ENCODE assay signal across 9 cellular contexts in the genomic region with DNA sequence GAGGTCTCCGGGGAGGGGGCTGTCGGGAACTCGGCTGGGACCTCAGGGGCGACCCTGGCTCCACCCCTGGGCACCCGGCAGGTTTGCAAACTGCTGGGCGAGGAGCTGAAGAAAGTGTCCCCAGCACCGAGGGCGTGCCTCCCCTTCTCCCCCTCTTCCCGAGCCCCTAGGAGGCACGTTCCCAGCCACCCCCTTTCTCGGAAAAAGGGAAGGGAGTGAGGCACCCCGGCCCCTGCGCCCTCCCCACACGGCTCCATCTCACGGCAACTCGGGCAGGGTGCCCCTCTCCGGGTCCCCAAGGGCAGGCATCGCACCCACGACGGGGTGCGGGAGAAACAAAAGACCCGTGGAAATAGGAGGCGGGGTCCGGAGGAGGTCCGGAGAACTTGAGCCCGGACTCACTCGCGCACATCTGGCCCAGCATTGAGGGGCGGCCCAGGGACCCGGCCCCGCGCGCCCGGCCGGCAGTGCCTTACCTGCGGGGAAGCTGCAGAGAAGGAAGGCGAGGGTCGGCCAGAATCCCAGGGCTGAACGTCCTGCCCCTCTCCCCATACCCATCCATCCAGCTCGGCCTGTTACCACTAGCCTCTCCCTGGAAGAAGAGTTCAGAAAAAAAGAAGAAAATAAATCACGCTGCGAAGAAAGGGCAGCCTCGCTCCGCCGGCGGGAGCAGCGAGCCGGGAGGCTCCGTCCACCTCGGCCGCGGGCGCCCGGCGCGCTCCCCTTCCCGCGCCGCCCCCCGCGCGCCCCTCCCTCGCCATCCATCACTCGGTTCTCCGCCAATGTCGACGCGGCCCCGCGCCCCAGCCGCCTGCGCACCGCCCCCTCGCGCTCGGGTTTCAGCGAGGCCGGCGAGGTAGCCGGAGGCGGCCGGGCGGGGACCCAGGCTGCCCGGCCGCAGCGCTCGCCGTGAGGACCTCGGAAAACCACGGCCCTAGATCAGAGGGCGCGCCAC. TPM values are rescaled to one million over a fixed set of nuclear protein-coding genes. Genes with fewer than 3 reads are reported as not detected.
DNase-seq lines count a peak whose midpoint lies in the region; ATAC-seq and TF ChIP-seq lines count a peak whose summit lies in the region.
"Had no signal": no experiment of that assay in that cellular context is flagged by ENCODE, and none has a peak within 500 bp of the region (broad histone marks: within the 10 kb centered on the region; RNA-seq: fewer than 3 reads in every experiment).

No MANE protein-coding gene starts in this region.

- no peaks in the 10 kb centered on the region for H3K79me2 ChIP-seq in Karpas-422 (ENCODE audit: low read length)

- peak overlapping the region; percentile 68 to 91 for H3K4me3 Mint-ChIP-seq in stimulated activated naive CD8-positive, alpha-beta T cell treated with anti-CD3 and anti-CD28 coated beads, Interleukin-15, amount 100 ng/mL, for 72 hours

- intact Hi-C loops in colonic mucosa (cut with DNase I) = no loop called here

- no peak overlapping the region for H3K4me2 ChIP-seq in Karpas-422 (ENCODE audit: low read depth, low read length, poor library complexity, severe bottlenecking)

- H3K36me3 ChIP-seq in colonic mucosa (no peaks in the 10 kb centered on the region), Karpas-422 (ENCODE audit: insufficient read depth, low read length) (no peaks in the 10 kb centered on the region)

- peaks cover 76% of the 10 kb centered on the region for H3K27me3 Mint-ChIP-seq in stimulated activated naive CD8-positive, alpha-beta T cell treated with anti-CD3 and anti-CD28 coated beads, Interleukin-15, amount 100 ng/mL, for 72 hours

- no peak overlapping the region for H2AFZ ChIP-seq in Karpas-422 (ENCODE audit: low read length)

- TF ChIP-seq CTCF in colonic mucosa (IDR thresholded peaks at IDR 0.05) = no peak

- H3K9me3 ChIP-seq in colonic mucosa = no peaks in the 10 kb centered on the region
- H3K9me3 ChIP-seq in Karpas-422 (ENCODE audit: low read length) = no peaks in the 10 kb centered on the region

- DNase-seq in NCI-H2081 (lab: John Stamatoyannopoulos, UW) = peak; percentile 71 to 73
- no peak for DNase-seq in NCI-H2081 treated with DMSO at 0.1 percent for 48 hours (lab: John Stamatoyannopoulos, UW)
- DNase-seq in NCI-H526 (lab: John Stamatoyannopoulos, UW) = peak; percentile 44 to 91
- peak; percentile 65 for DNase-seq in colonic mucosa
- peak; percentile 96 for DNase-seq in left kidney (ENCODE audit: low read depth, low spot score)
- no peak for DNase-seq in stimulated activated naive CD8-positive, alpha-beta T cell treated with anti-CD3 and anti-CD28 coated beads, Interleukin-15, amount 100 ng/mL, for 72 hours
- no peak for DNase-seq in Karpas-422
- DNase-seq: DND-41 had no signal

- H3K4me3 ChIP-seq in colonic mucosa (peak overlapping the region; percentile 32), Karpas-422 (ENCODE audit: low read length) (no peak overlapping the region)

- H3K27ac Mint-ChIP-seq in stimulated activated naive CD8-positive, alpha-beta T cell treated with anti-CD3 and anti-CD28 coated beads, Interleukin-15, amount 100 ng/mL, for 72 hours = no peak overlapping the region

- peak overlapping the region; percentile 26 to 56 for H3K9ac ChIP-seq in colonic mucosa (ENCODE audit: low read depth in 2 of 2, low read length in 2 of 2)
- H3K9ac ChIP-seq in Karpas-422 (ENCODE audit: low read length) = no peak overlapping the region

- no peaks in the 10 kb centered on the region for H3K9me2 ChIP-seq in Karpas-422 (replicated peaks; ENCODE audit: insufficient read depth, low read length)

- H3K27ac ChIP-seq in colonic mucosa (peak overlapping the region; percentile 50), Karpas-422 (ENCODE audit: low read length) (no peak overlapping the region)

- H3K4me1 Mint-ChIP-seq in stimulated activated naive CD8-positive, alpha-beta T cell treated with anti-CD3 and anti-CD28 coated beads, Interleukin-15, amount 100 ng/mL, for 72 hours = peaks cover 24% of the 10 kb centered on the region

- H3K27me3 ChIP-seq in colonic mucosa = peaks cover 30% of the 10 kb centered on the region
- no peaks in the 10 kb centered on the region for H3K27me3 ChIP-seq in Karpas-422 (ENCODE audit: low read length)

- H3K9me3 Mint-ChIP-seq in stimulated activated naive CD8-positive, alpha-beta T cell treated with anti-CD3 and anti-CD28 coated beads, Interleukin-15, amount 100 ng/mL, for 72 hours = no peaks in the 10 kb centered on the region

- no peaks in the 10 kb centered on the region for H3K4me1 ChIP-seq in colonic mucosa
- no peaks in the 10 kb centered on the region for H3K4me1 ChIP-seq in Karpas-422 (ENCODE audit: low read length)

- no peaks in the 10 kb centered on the region for H4K20me1 ChIP-seq in Karpas-422 (ENCODE audit: insufficient read depth, low read depth, low read length)

- ATAC-seq in stimulated activated naive CD8-positive, alpha-beta T cell treated with anti-CD3 and anti-CD28 coated beads, Interleukin-15, amount 100 ng/mL, for 72 hours = peak; percentile 41
- ATAC-seq in GM21723 (IDR thresholded peaks at IDR 0.05; ENCODE audit: unreplicated experiment) = no peak

RNA-seq across cellular contexts. Expression of a gene that starts 16.3 kb away (rescaled TPM):
- 10 to 100 TPM in 1 of 2 donors, 1 to 10 TPM in 1; 4.2 to 12.4 TPM for total RNA-seq in colonic mucosa
- not detected in 2 replicates for total RNA-seq in Karpas-422 (2014; rRNA removed; shearing (Covaris generic); ENCODE audit: low replicate concordance)

Comparison
In these comparisons a context has a peak if more than half of its experiments do, and no peak if none do; other contexts are left out.
1. DNase-seq: peak in NCI-H2081 (2 of 2), NCI-H526 (2 of 2), colonic mucosa (single experiment) and left kidney (single experiment); none in NCI-H2081 treated with DMSO at 0.1 percent for 48 hours (single experiment), stimulated activated naive CD8-positive, alpha-beta T cell treated with anti-CD3 and anti-CD28 coated beads, Interleukin-15, amount 100 ng/mL, for 72 hours (0 of 2) and Karpas-422 (single experiment).